14 cellular contexts compared by ENCODE assay signal in genomic region chr14:51367600-51367931, GRCh38.
DNase-seq lines count a peak whose midpoint lies in the region; ATAC-seq, FAIRE-seq and TF ChIP-seq lines count a peak whose summit lies in the region.
"Had no signal": no experiment of that assay in that cellular context is flagged by ENCODE, and none has a peak within 500 bp of the region (broad histone marks: within the 10 kb centered on the region; RNA-seq: fewer than 3 reads in every experiment).

No MANE protein-coding gene starts in this region.

- DNase-seq in EL (peak; percentile 79), adipocyte (ENCODE audit: low read depth) (peak; percentile 85), fibroblast of lung (ENCODE audit: low read depth in 2 of 2) (peak; percentile 54 to 56), HTR-8/SVneo (ENCODE audit: insufficient read length, low spot score) (no peak)
- DNase-seq in activated T-helper 1 cell treated with anti-CD3 and anti-CD28 coated beads, Interleukin-12 subunit alpha, Interleukin-12 subunit beta, Interleukin-2, Interleukin-4 antibody, amounts not matched to agents 30 ng/mL and 10 ng/mL and 1 ng/mL, durations not matched to agents 14 hours and 24 hours and 36 hours (ENCODE audit: low spot score), result no peak
- DNase-seq: activated CD8-positive, alpha-beta memory T cell treated with anti-CD3 and anti-CD28 coated beads, Interleukin-2, amount 50 U/mL, for 48 hours; activated naive CD8-positive, alpha-beta T cell treated with anti-CD3 and anti-CD28 coated beads for 36 hours; naive thymus-derived CD8-positive, alpha-beta T cell; NCI-H1092 treated with DMSO at 0.1 percent for 48 hours; PC-3; stimulated activated naive CD8-positive, alpha-beta T cell treated with anti-CD3 and anti-CD28 coated beads, Interleukin-15, Interleukin-2, amounts not matched to agents 100 U/mL and 50 U/mL, for 24 hours had no signal

- H3K4me1 Mint-ChIP-seq in stimulated activated memory B cell treated with anti-CD40 and anti-IgM and Interleukin-4, amounts not matched to agents 10 μg/mL and 1 μg/mL and 100 μg/mL, for 72 hours, result no peaks in the 10 kb centered on the region
- H3K4me1 Mint-ChIP-seq in activated T-helper 1 cell treated with anti-CD3 and anti-CD28 coated beads, Interleukin-12 subunit alpha, Interleukin-12 subunit beta, Interleukin-2, Interleukin-4 antibody, amounts not matched to agents 30 ng/mL and 10 ng/mL and 1 ng/mL, durations not matched to agents 14 hours and 24 hours and 36 hours (ENCODE audit: low read depth), result no peaks in the 10 kb centered on the region
- H3K4me1 Mint-ChIP-seq: activated naive CD8-positive, alpha-beta T cell treated with anti-CD3 and anti-CD28 coated beads for 36 hours had no signal

- peaks cover 3% of the 10 kb centered on the region for H3K9me3 Mint-ChIP-seq in stimulated activated memory B cell treated with anti-CD40 and anti-IgM and Interleukin-4, amounts not matched to agents 10 μg/mL and 1 μg/mL and 100 μg/mL, for 72 hours
- no peaks in the 10 kb centered on the region for H3K9me3 Mint-ChIP-seq in activated T-helper 1 cell treated with anti-CD3 and anti-CD28 coated beads, Interleukin-12 subunit alpha, Interleukin-12 subunit beta, Interleukin-2, Interleukin-4 antibody, amounts not matched to agents 30 ng/mL and 10 ng/mL and 1 ng/mL, durations not matched to agents 14 hours and 24 hours and 36 hours
- H3K9me3 Mint-ChIP-seq: activated naive CD8-positive, alpha-beta T cell treated with anti-CD3 and anti-CD28 coated beads for 36 hours; naive thymus-derived CD8-positive, alpha-beta T cell had no signal

- H3K27me3 ChIP-seq in adipocyte (replicated peaks; ENCODE audit: control insufficient read depth, insufficient read depth, low read length), result no peaks in the 10 kb centered on the region
- no peaks in the 10 kb centered on the region for H3K27me3 ChIP-seq in fibroblast of lung (ENCODE audit: control insufficient read depth, insufficient read depth, low read length)
- H3K27me3 ChIP-seq in skeletal muscle satellite cell (ENCODE audit: control insufficient read depth, insufficient read depth, low read length), result no peaks in the 10 kb centered on the region

- H3K9ac ChIP-seq in adipocyte (ENCODE audit: low read length) (peak overlapping the region; percentile 76), fibroblast of lung (ENCODE audit: insufficient read depth, low read length) (no peak overlapping the region), skeletal muscle satellite cell (ENCODE audit: low read depth, low read length) (peak overlapping the region; percentile 82)

- TF ChIP-seq CTCF in fibroblast of lung (conservative IDR thresholded peaks at IDR 0.05 in 1 of 2, IDR thresholded peaks at IDR 0.05 in 1 of 2; ENCODE audit: low read depth in 1 of 2, low read length in 2 of 2), result no peak

- no peak overlapping the region for H2AFZ ChIP-seq in fibroblast of lung (ENCODE audit: low read length)

- H3K4me3 ChIP-seq in adipocyte (ENCODE audit: low read length) (no peak overlapping the region), fibroblast of lung (replicated peaks in 1 of 4; ENCODE audit: control extremely low read depth in 1 of 4, insufficient read depth in 1 of 4, low read depth in 3 of 4, low read length in 4 of 4) (no peak overlapping the region), skeletal muscle satellite cell (ENCODE audit: low read length) (no peak overlapping the region)

- no peak overlapping the region for H3K4me3 Mint-ChIP-seq in stimulated activated memory B cell treated with anti-CD40 and anti-IgM and Interleukin-4, amounts not matched to agents 10 μg/mL and 1 μg/mL and 100 μg/mL, for 72 hours
- H3K4me3 Mint-ChIP-seq in activated T-helper 1 cell treated with anti-CD3 and anti-CD28 coated beads, Interleukin-12 subunit alpha, Interleukin-12 subunit beta, Interleukin-2, Interleukin-4 antibody, amounts not matched to agents 30 ng/mL and 10 ng/mL and 1 ng/mL, durations not matched to agents 14 hours and 24 hours and 36 hours, result no peak overlapping the region
- H3K4me3 Mint-ChIP-seq: activated naive CD8-positive, alpha-beta T cell treated with anti-CD3 and anti-CD28 coated beads for 36 hours; naive thymus-derived CD8-positive, alpha-beta T cell had no signal

- no peak for ATAC-seq in stimulated activated memory B cell treated with anti-CD40 and anti-IgM and Interleukin-4, amounts not matched to agents 10 μg/mL and 1 μg/mL and 100 μg/mL, for 72 hours
- no peak for ATAC-seq in HG02840 (IDR thresholded peaks at IDR 0.05; ENCODE audit: low FRiP score, unreplicated experiment)
- ATAC-seq: naive thymus-derived CD8-positive, alpha-beta T cell; stimulated activated naive CD8-positive, alpha-beta T cell treated with anti-CD3 and anti-CD28 coated beads, Interleukin-15, Interleukin-2, amounts not matched to agents 100 U/mL and 50 U/mL, for 24 hours had no signal

- no peak overlapping the region for H3K27ac Mint-ChIP-seq in stimulated activated memory B cell treated with anti-CD40 and anti-IgM and Interleukin-4, amounts not matched to agents 10 μg/mL and 1 μg/mL and 100 μg/mL, for 72 hours
- H3K27ac Mint-ChIP-seq in activated T-helper 1 cell treated with anti-CD3 and anti-CD28 coated beads, Interleukin-12 subunit alpha, Interleukin-12 subunit beta, Interleukin-2, Interleukin-4 antibody, amounts not matched to agents 30 ng/mL and 10 ng/mL and 1 ng/mL, durations not matched to agents 14 hours and 24 hours and 36 hours, result no peak overlapping the region
- H3K27ac Mint-ChIP-seq: activated naive CD8-positive, alpha-beta T cell treated with anti-CD3 and anti-CD28 coated beads for 36 hours; naive thymus-derived CD8-positive, alpha-beta T cell had no signal

- H3K36me3 Mint-ChIP-seq in stimulated activated memory B cell treated with anti-CD40 and anti-IgM and Interleukin-4, amounts not matched to agents 10 μg/mL and 1 μg/mL and 100 μg/mL, for 72 hours, result no peaks in the 10 kb centered on the region
- H3K36me3 Mint-ChIP-seq in activated T-helper 1 cell treated with anti-CD3 and anti-CD28 coated beads, Interleukin-12 subunit alpha, Interleukin-12 subunit beta, Interleukin-2, Interleukin-4 antibody, amounts not matched to agents 30 ng/mL and 10 ng/mL and 1 ng/mL, durations not matched to agents 14 hours and 24 hours and 36 hours (ENCODE audit: low read depth), result no peaks in the 10 kb centered on the region
- H3K36me3 Mint-ChIP-seq: activated naive CD8-positive, alpha-beta T cell treated with anti-CD3 and anti-CD28 coated beads for 36 hours; naive thymus-derived CD8-positive, alpha-beta T cell had no signal

- H3K4me1 ChIP-seq in adipocyte (ENCODE audit: control insufficient read depth, insufficient read depth, low read length) (peaks cover 41% of the 10 kb centered on the region), fibroblast of lung (ENCODE audit: control insufficient read depth, extremely low read depth, insufficient read depth, low read length) (peaks cover 12% of the 10 kb centered on the region), skeletal muscle satellite cell (ENCODE audit: control insufficient read depth, insufficient read depth, low read length) (peaks cover 43% of the 10 kb centered on the region)

- H3K4me2 ChIP-seq in fibroblast of lung (ENCODE audit: extremely low read depth, insufficient read depth, low read length), result peak overlapping the region; percentile 46
- H3K4me2 ChIP-seq in skeletal muscle satellite cell (ENCODE audit: low read length), result peak overlapping the region; percentile 49

- no peaks in the 10 kb centered on the region for H3K79me2 ChIP-seq in fibroblast of lung (ENCODE audit: control insufficient read depth, insufficient read depth, low read length)

- FAIRE-seq in HTR-8/SVneo (lab: Jason Lieb, UNC), result no peak

- H3K9me3 ChIP-seq in adipocyte (ENCODE audit: control insufficient read depth, low read length) (no peaks in the 10 kb centered on the region), fibroblast of lung (ENCODE audit: control insufficient read depth, insufficient read depth, low read depth, low read length) (no peaks in the 10 kb centered on the region), skeletal muscle satellite cell (replicated peaks; ENCODE audit: low read length) (no peaks in the 10 kb centered on the region)

- no peaks in the 10 kb centered on the region for H4K20me1 ChIP-seq in fibroblast of lung (ENCODE audit: control insufficient read depth, extremely low read depth, insufficient read depth, low read length)

- H3K36me3 ChIP-seq in adipocyte (ENCODE audit: control insufficient read depth, insufficient read depth, low read length, severe bottlenecking) (no peaks in the 10 kb centered on the region), fibroblast of lung (ENCODE audit: control insufficient read depth, insufficient read depth, low read length) (no peaks in the 10 kb centered on the region), skeletal muscle satellite cell (ENCODE audit: insufficient read depth, low read length) (no peaks in the 10 kb centered on the region)

- intact Hi-C loops in activated T-helper 1 cell treated with anti-CD3 and anti-CD28 coated beads, Interleukin-12 subunit alpha, Interleukin-12 subunit beta, Interleukin-2, Interleukin-4 antibody, amounts not matched to agents 30 ng/mL and 10 ng/mL and 1 ng/mL, durations not matched to agents 14 hours and 24 hours and 36 hours (cut with micrococcal nuclease), result no loop called here

- peaks cover 4% of the 10 kb centered on the region for H3K27me3 Mint-ChIP-seq in stimulated activated memory B cell treated with anti-CD40 and anti-IgM and Interleukin-4, amounts not matched to agents 10 μg/mL and 1 μg/mL and 100 μg/mL, for 72 hours
- H3K27me3 Mint-ChIP-seq in activated T-helper 1 cell treated with anti-CD3 and anti-CD28 coated beads, Interleukin-12 subunit alpha, Interleukin-12 subunit beta, Interleukin-2, Interleukin-4 antibody, amounts not matched to agents 30 ng/mL and 10 ng/mL and 1 ng/mL, durations not matched to agents 14 hours and 24 hours and 36 hours (ENCODE audit: insufficient read depth), result peaks cover 13% of the 10 kb centered on the region

- no peak overlapping the region for H3K27ac ChIP-seq in fibroblast of lung (ENCODE audit: insufficient read depth, low read length)

Comparison
In these comparisons a context has a peak if more than half of its experiments do, and no peak if none do; other contexts are left out.
1. DNase-seq: peak in EL (single experiment), adipocyte (single experiment) and fibroblast of lung (2 of 2); none in HTR-8/SVneo (single experiment) and activated T-helper 1 cell treated with anti-CD3 and anti-CD28 coated beads, Interleukin-12 subunit alpha, Interleukin-12 subunit beta, Interleukin-2, Interleukin-4 antibody, amounts not matched to agents 30 ng/mL and 10 ng/mL and 1 ng/mL, durations not matched to agents 14 hours and 24 hours and 36 hours (single experiment).